10 cellular contexts compared by ENCODE assay signal in the genomic region with DNA sequence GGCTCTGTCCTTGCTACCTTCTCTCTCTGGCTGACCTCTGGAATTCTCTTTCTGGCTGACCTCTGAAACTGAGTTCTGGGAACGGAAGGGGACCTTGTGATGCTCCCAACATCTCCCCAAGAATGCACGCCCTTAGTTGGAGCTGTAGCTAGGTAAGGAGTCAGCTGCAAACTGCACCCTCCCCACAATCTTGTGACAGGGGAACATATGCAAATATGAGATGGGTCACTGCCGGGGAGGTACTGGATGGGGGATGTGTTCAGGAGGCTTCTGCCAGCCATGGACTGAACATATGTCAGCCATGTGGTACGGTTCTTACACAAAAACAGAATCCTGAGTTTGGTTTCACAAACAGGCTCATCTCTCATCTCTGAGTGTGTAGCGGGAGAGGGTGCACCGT. TPM values are rescaled to one million over a fixed set of nuclear protein-coding genes. Genes with fewer than 3 reads are reported as not detected.
DNase-seq lines count a peak whose midpoint lies in the region; ATAC-seq and TF ChIP-seq lines count a peak whose summit lies in the region.
"Had no signal": no experiment of that assay in that cellular context is flagged by ENCODE, and none has a peak within 500 bp of the region (broad histone marks: within the 10 kb centered on the region; RNA-seq: fewer than 3 reads in every experiment).

No MANE protein-coding gene starts in this region.

- H3K79me2 ChIP-seq in Karpas-422 (ENCODE audit: low read length), result peaks cover 100% of the 10 kb centered on the region

- H3K4me1 ChIP-seq in right cardiac atrium (ENCODE audit: control insufficient read depth, insufficient read depth, low read length), result peaks cover 7% of the 10 kb centered on the region
- peaks cover 94% of the 10 kb centered on the region for H3K4me1 ChIP-seq in Karpas-422 (ENCODE audit: low read length)
- peaks cover 0 to 13% of the 10 kb centered on the region in 2 donors for H3K4me1 ChIP-seq in uterus
- peaks cover 0 to 48% (median 26%) of the 10 kb centered on the region in 4 donors for H3K4me1 ChIP-seq in tibial artery

- 89% methylated on average over 6 of the region's 6 CpGs for WGBS in right cardiac atrium

- no peak for ATAC-seq in right cardiac atrium
- ATAC-seq in HG02623 (IDR thresholded peaks at IDR 0.05; ENCODE audit: unreplicated experiment), result peak; percentile 92
- ATAC-seq: natural killer cell treated with Interleukin-12 subunit alpha and Interleukin-12 subunit beta and Interleukin-15 and Interleukin-18, amount 100 ng/mL, for 72 hours had no signal

- peak overlapping the region; percentile 60 for H3K9ac ChIP-seq in Karpas-422 (ENCODE audit: low read length)

- peaks cover 9% of the 10 kb centered on the region; the same call in 1 of the 2 replicates for H4K20me1 ChIP-seq in Karpas-422 (ENCODE audit: insufficient read depth, low read depth, low read length)

- H3K36me3 ChIP-seq in Karpas-422 (ENCODE audit: insufficient read depth, low read length) (peaks cover 21% of the 10 kb centered on the region), uterus (no peaks in the 10 kb centered on the region), tibial artery (no peaks in the 10 kb centered on the region)
- H3K36me3 ChIP-seq: BE2C had no signal

- H3K4me3 ChIP-seq in right cardiac atrium (ENCODE audit: low read length) (no peak overlapping the region), Karpas-422 (ENCODE audit: low read length) (peak overlapping the region; percentile 55), uterus (no peak overlapping the region), tibial artery (no peak overlapping the region), coronary artery (no peak overlapping the region)

- no peaks in the 10 kb centered on the region for H3K27me3 ChIP-seq in right cardiac atrium (ENCODE audit: control insufficient read depth, insufficient read depth)
- no peaks in the 10 kb centered on the region for H3K27me3 ChIP-seq in Karpas-422 (ENCODE audit: low read length)
- H3K27me3 ChIP-seq in uterus, result no peaks in the 10 kb centered on the region
- H3K27me3 ChIP-seq in tibial artery, result no peaks in the 10 kb centered on the region
- H3K27me3 ChIP-seq: BE2C had no signal

- H2AFZ ChIP-seq in Karpas-422 (ENCODE audit: low read length), result no peak overlapping the region

- DNase-seq in cardiac septum (ENCODE audit: low spot score), result peak; percentile 19
- no peak for DNase-seq in right cardiac atrium
- DNase-seq in Karpas-422, result peak; percentile 88
- no peak for DNase-seq in uterus
- DNase-seq in tibial artery, result no peak
- no peak for DNase-seq in coronary artery (ENCODE audit: low spot score)
- DNase-seq in middle frontal gyrus (ENCODE audit: extremely low spot score, low spot score), result no peak

- no peak overlapping the region for H3K27ac ChIP-seq in right cardiac atrium (ENCODE audit: low read length)
- peak overlapping the region; percentile 84 for H3K27ac ChIP-seq in Karpas-422 (ENCODE audit: low read length)
- H3K27ac ChIP-seq in uterus, result peak overlapping the region; percentile 5 to 33
- no peak overlapping the region for H3K27ac ChIP-seq in tibial artery
- no peak overlapping the region for H3K27ac ChIP-seq in coronary artery

- intact Hi-C loops in cardiac septum (cut with DNase I) (no loop called here), right cardiac atrium (cut with DNase I) (no loop called here), uterus (cut with DNase I; ENCODE audit: low total_unique reads) (no loop called here), tibial artery (cut with DNase I; ENCODE audit: low total_unique reads) (no loop called here)

- peak overlapping the region; percentile 76 for H3K4me2 ChIP-seq in Karpas-422 (ENCODE audit: low read depth, low read length, poor library complexity, severe bottlenecking)

- H3K9me3 ChIP-seq in right cardiac atrium (ENCODE audit: control insufficient read depth, low read length), result no peaks in the 10 kb centered on the region
- H3K9me3 ChIP-seq in Karpas-422 (ENCODE audit: low read length), result no peaks in the 10 kb centered on the region
- no peaks in the 10 kb centered on the region for H3K9me3 ChIP-seq in uterus
- no peaks in the 10 kb centered on the region for H3K9me3 ChIP-seq in tibial artery
- H3K9me3 ChIP-seq: BE2C had no signal

- no peak for TF ChIP-seq POLR2A in uterus (IDR thresholded peaks at IDR 0.05)

- H3K9me2 ChIP-seq in Karpas-422 (replicated peaks; ENCODE audit: insufficient read depth, low read length), result no peaks in the 10 kb centered on the region

- TF ChIP-seq CTCF in uterus (IDR thresholded peaks at IDR 0.05) (no peak), tibial artery (IDR thresholded peaks at IDR 0.05) (no peak), coronary artery (IDR thresholded peaks at IDR 0.05) (no peak)

RNA-seq across cellular contexts. Expression of a gene that starts 34.2 kb away (rescaled TPM):
- 25.9 TPM for total RNA-seq in cardiac septum
- 1 to 10 TPM; 3.5 to 7.7 (median 4.3) TPM for total RNA-seq in right cardiac atrium
- 2.7 TPM for polyA plus RNA-seq in right cardiac atrium
- total RNA-seq in Karpas-422 (2014; rRNA removed; shearing (Covaris generic); ENCODE audit: low replicate concordance), result 263 and 271 TPM in 2 replicates
- total RNA-seq in uterus, result 10 to 100 TPM; 16.1 to 61.1 (median 36.9) TPM

Comparison
In these comparisons a context has a peak if more than half of its experiments do, and no peak if none do; other contexts are left out.
1. DNase-seq: peak in cardiac septum (single experiment) and Karpas-422 (single experiment); none in right cardiac atrium (0 of 3), uterus (0 of 2), tibial artery (0 of 2), coronary artery (single experiment) and middle frontal gyrus (single experiment).
2. H3K27ac ChIP-seq: peak in Karpas-422 (single experiment) and uterus (2 of 2); none in right cardiac atrium (single experiment), tibial artery (0 of 2) and coronary artery (0 of 2).